In the genomic region with DNA sequence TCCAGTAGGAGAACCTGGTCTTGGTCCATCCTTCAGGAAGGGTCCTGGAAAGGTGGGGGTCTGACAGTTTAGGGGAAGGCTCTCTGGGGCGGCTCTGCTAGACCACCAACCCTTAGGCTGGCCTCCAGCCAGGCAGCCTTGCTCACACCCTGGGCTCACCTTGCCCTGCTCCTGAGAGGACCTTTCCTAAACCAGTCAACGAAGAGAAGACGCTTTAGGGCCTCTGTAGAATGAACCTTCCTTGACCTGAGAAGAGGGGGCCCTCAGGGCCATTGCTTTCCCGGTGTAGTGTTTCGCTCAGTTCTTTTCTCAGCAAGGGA, we compare ENCODE assay signal across 8 cellular contexts. TPM values are rescaled to one million over a fixed set of nuclear protein-coding genes. Genes with fewer than 3 reads are reported as not detected.
DNase-seq lines count a peak whose midpoint lies in the region; ATAC-seq and TF ChIP-seq lines count a peak whose summit lies in the region.
"Had no signal": no experiment of that assay in that cellular context is flagged by ENCODE, and none has a peak within 500 bp of the region (broad histone marks: within the 10 kb centered on the region; RNA-seq: fewer than 3 reads in every experiment).

No MANE protein-coding gene starts in this region.

- H3K4me1 ChIP-seq in gastroesophageal sphincter: peaks cover 0 to 68% (median 30%) of the 10 kb centered on the region in 3 donors

- TF ChIP-seq EP300 in gastroesophageal sphincter (IDR thresholded peaks at IDR 0.05): no peak

- TF ChIP-seq CTCF in HFFc6 (IDR thresholded peaks at IDR 0.05) (no peak), activated B cell treated with CpG ODN at 0.5 μM for 24 hours (IDR thresholded peaks at IDR 0.05) (no peak), gastroesophageal sphincter (IDR thresholded peaks at IDR 0.05) (no peak)

- peaks cover 21% of the 10 kb centered on the region for H3K36me3 Mint-ChIP-seq in HFFc6 (ENCODE audit: low read depth)
- peaks cover 17% of the 10 kb centered on the region for H3K36me3 Mint-ChIP-seq in activated B cell treated with CpG ODN at 0.5 μM for 24 hours (ENCODE audit: low read depth)
- peaks cover 9% of the 10 kb centered on the region for H3K36me3 Mint-ChIP-seq in stimulated activated memory B cell treated with anti-CD40 and anti-IgM and Interleukin-4, amounts not matched to agents 10 μg/mL and 1 μg/mL and 100 μg/mL, for 72 hours

- POLR2A ChIA-PET in activated B cell treated with CpG ODN at 0.5 μM for 24 hours (lab: Charles Lee): interaction anchor here (0.6 kb wide), 1 partner anchor 55 kb away, joined by 5 read pairs; no protein-coding TSS in a partner anchor

- H3K27ac ChIP-seq in gastroesophageal sphincter: peak overlapping the region in 3 of 4 donors; percentile 96 to 99 (median 97)

- H3K9me3 ChIP-seq in gastroesophageal sphincter: no peaks in the 10 kb centered on the region

- H3K4me3 ChIP-seq in gastroesophageal sphincter: peak overlapping the region; percentile 80 to 93

- TF ChIP-seq POLR2A in gastroesophageal sphincter (IDR thresholded peaks at IDR 0.05): no peak

- intact Hi-C loops in activated B cell treated with CpG ODN at 0.5 μM for 24 hours (cut with micrococcal nuclease): loop anchor here (2.0 to 5.0 kb wide), 2 partner anchors 50 to 90 kb away; partner anchors contain the start of genes MAVS and PANK2

- H3K27me3 ChIP-seq in gastroesophageal sphincter: no peaks in the 10 kb centered on the region

- H3K4me1 Mint-ChIP-seq in HFFc6 (ENCODE audit: low read depth) (peaks cover 42% of the 10 kb centered on the region), activated B cell treated with CpG ODN at 0.5 μM for 24 hours (peaks cover 58% of the 10 kb centered on the region)
- peaks cover 61% of the 10 kb centered on the region for H3K4me1 Mint-ChIP-seq in stimulated activated memory B cell treated with anti-CD40 and anti-IgM and Interleukin-4, amounts not matched to agents 10 μg/mL and 1 μg/mL and 100 μg/mL, for 72 hours

- H3K36me3 ChIP-seq in gastroesophageal sphincter: peaks cover 0 to 45% of the 10 kb centered on the region in 2 donors

- peak overlapping the region; percentile 93 for H3K4me3 Mint-ChIP-seq in HFFc6
- peak overlapping the region; percentile 78 for H3K4me3 Mint-ChIP-seq in activated B cell treated with CpG ODN at 0.5 μM for 24 hours
- H3K4me3 Mint-ChIP-seq in stimulated activated memory B cell treated with anti-CD40 and anti-IgM and Interleukin-4, amounts not matched to agents 10 μg/mL and 1 μg/mL and 100 μg/mL, for 72 hours: peak overlapping the region; percentile 95

- CTCF ChIA-PET in activated B cell treated with CpG ODN at 0.5 μM for 24 hours (lab: Charles Lee): no interaction called here

- DNase-seq in HFFc6 (no peak), activated B cell treated with CpG ODN at 0.5 μM for 24 hours (no peak), DMS53 treated with DMSO at 0.1 percent for 48 hours (lab: John Stamatoyannopoulos, UW; ENCODE audit: unreplicated experiment) (no peak), amygdala (lab: John Stamatoyannopoulos, UW) (no peak), NCI-H187 (lab: John Stamatoyannopoulos, UW) (no peak)
- DNase-seq: T-helper 9 cell had no signal

- H3K27ac Mint-ChIP-seq in HFFc6 (peak overlapping the region; percentile 83), activated B cell treated with CpG ODN at 0.5 μM for 24 hours (peak overlapping the region; percentile 93)
- peak overlapping the region; percentile 99 for H3K27ac Mint-ChIP-seq in stimulated activated memory B cell treated with anti-CD40 and anti-IgM and Interleukin-4, amounts not matched to agents 10 μg/mL and 1 μg/mL and 100 μg/mL, for 72 hours

- H3K27me3 Mint-ChIP-seq in HFFc6 (ENCODE audit: insufficient read depth) (peaks cover 4% of the 10 kb centered on the region), activated B cell treated with CpG ODN at 0.5 μM for 24 hours (no peaks in the 10 kb centered on the region)
- H3K27me3 Mint-ChIP-seq in stimulated activated memory B cell treated with anti-CD40 and anti-IgM and Interleukin-4, amounts not matched to agents 10 μg/mL and 1 μg/mL and 100 μg/mL, for 72 hours: no peaks in the 10 kb centered on the region

- H3K9me3 Mint-ChIP-seq in HFFc6: no peaks in the 10 kb centered on the region
- no peaks in the 10 kb centered on the region for H3K9me3 Mint-ChIP-seq in activated B cell treated with CpG ODN at 0.5 μM for 24 hours
- no peaks in the 10 kb centered on the region for H3K9me3 Mint-ChIP-seq in stimulated activated memory B cell treated with anti-CD40 and anti-IgM and Interleukin-4, amounts not matched to agents 10 μg/mL and 1 μg/mL and 100 μg/mL, for 72 hours

- ATAC-seq in activated B cell treated with CpG ODN at 0.5 μM for 24 hours (ENCODE audit: low read depth) (no peak), gastroesophageal sphincter (no peak)
- no peak for ATAC-seq in stimulated activated memory B cell treated with anti-CD40 and anti-IgM and Interleukin-4, amounts not matched to agents 10 μg/mL and 1 μg/mL and 100 μg/mL, for 72 hours

- WGBS in gastroesophageal sphincter (ENCODE audit: low coverage in 1 of 2), 2 donors: 59% methylated on average over 2 of the region's 5 CpGs; no CpG with 5 or more reads in 1 of the 2 donors

RNA-seq across cellular contexts. Expression of gene CDC25B, which starts 1.1 kb away (rescaled TPM):
- 10 to 100 TPM; 44.9 to 92.6 (median 84.5) TPM for total RNA-seq in HFFc6 (2021; fragmentation: NEBNext Ultra II Directional; extraction: Animal tissue kit (Norgen Biotek cat#: 25700))
- total RNA-seq in activated B cell treated with CpG ODN at 0.5 μM for 24 hours (21.6 and 24.3 TPM in 2 replicates), gastroesophageal sphincter (10 to 100 TPM; 14.5 to 39.7 (median 38.4) TPM)

RNA-seq across cellular contexts. Expression of gene CENPB, which starts 10.6 kb away (rescaled TPM):
- 100 to 1,000 TPM; 109 to 128 (median 117) TPM for total RNA-seq in HFFc6 (2021; fragmentation: NEBNext Ultra II Directional; extraction: Animal tissue kit (Norgen Biotek cat#: 25700))
- total RNA-seq in activated B cell treated with CpG ODN at 0.5 μM for 24 hours: 50.1 and 51.7 TPM in 2 replicates
- 100 to 1,000 TPM; 134 to 200 (median 139) TPM for total RNA-seq in gastroesophageal sphincter

RNA-seq across cellular contexts. Expression of gene SPEF1, which starts 15.9 kb away (rescaled TPM):
- total RNA-seq in HFFc6 (2021; fragmentation: NEBNext Ultra II Directional; extraction: Animal tissue kit (Norgen Biotek cat#: 25700)): under 1 TPM in 5 of 6 experiments, not detected in 1; 0.19 to 0.48 (median 0.36) TPM
- total RNA-seq in activated B cell treated with CpG ODN at 0.5 μM for 24 hours: not detected in 2 replicates
- not detected for total RNA-seq in gastroesophageal sphincter

RNA-seq across cellular contexts. Expression of gene AP5S1, which starts 23.2 kb away (rescaled TPM):
- total RNA-seq in HFFc6 (2021; fragmentation: NEBNext Ultra II Directional; extraction: Animal tissue kit (Norgen Biotek cat#: 25700)): 10 to 100 TPM; 17.7 to 21.7 (median 19.4) TPM
- total RNA-seq in activated B cell treated with CpG ODN at 0.5 μM for 24 hours (13.4 and 13.5 TPM in 2 replicates), gastroesophageal sphincter (10 to 100 TPM; 10.4 to 12.1 (median 11.0) TPM)

RNA-seq across cellular contexts. Expression of gene ADISSP, which starts 29.6 kb away (rescaled TPM):
- 100 to 1,000 TPM in 1 of 6 experiments, 10 to 100 TPM in 5; 86.0 to 105 (median 89.9) TPM for total RNA-seq in HFFc6 (2021; fragmentation: NEBNext Ultra II Directional; extraction: Animal tissue kit (Norgen Biotek cat#: 25700))
- total RNA-seq in activated B cell treated with CpG ODN at 0.5 μM for 24 hours (29.9 and 31.1 TPM in 2 replicates), gastroesophageal sphincter (10 to 100 TPM; 36.1 to 74.7 (median 59.3) TPM)
